ENCODE assay signal across 2 cellular contexts in genomic region chr5:172855597-172856292, GRCh38.
TF ChIP-seq lines count a peak whose summit lies in the region.

No MANE protein-coding gene starts in this region.

TF ChIP-seq in IMR-90, 13 proteins besides CTCF, POLR2A, EP300 and RAD21:
- TF ChIP-seq MXI1 (IDR thresholded peaks at IDR 0.05; ENCODE audit: borderline replicate concordance, low read depth, low read length): no peak
- peak; percentile 42; the same call in 1 of the 2 replicates for TF ChIP-seq USF2 (IDR thresholded peaks at IDR 0.05; ENCODE audit: low read depth, low read length)

TF ChIP-seq in H1, 55 proteins besides CTCF, POLR2A, EP300 and RAD21:
- no peak for TF ChIP-seq POLR2AphosphoS5 (IDR thresholded peaks at IDR 0.05; ENCODE audit: low read depth, low read length)
TF ChIP-seq in H1: peak in this region for 0.
